In genomic region chr1:66258404-66259105, GRCh38 we compare ENCODE assay signal across 11 cellular contexts.
DNase-seq lines count a peak whose midpoint lies in the region; ATAC-seq, FAIRE-seq and TF ChIP-seq lines count a peak whose summit lies in the region.
"Had no signal": no experiment of that assay in that cellular context is flagged by ENCODE, and none has a peak within 500 bp of the region (broad histone marks: within the 10 kb centered on the region; RNA-seq: fewer than 3 reads in every experiment).

No MANE protein-coding gene starts in this region.

- no peaks in the 10 kb centered on the region for H3K79me2 ChIP-seq in mesendoderm (ENCODE audit: control insufficient read depth, insufficient read depth, low read length)

- H3K36me3 ChIP-seq in H7 (replicated peaks; ENCODE audit: control insufficient read depth, insufficient read depth, low read length) (no peaks in the 10 kb centered on the region), mesendoderm (ENCODE audit: control insufficient read depth, insufficient read depth, low read length) (no peaks in the 10 kb centered on the region), WERI-Rb-1 (no peaks in the 10 kb centered on the region)
- H3K36me3 ChIP-seq: thoracic aorta had no signal

- peak; percentile 94 for ATAC-seq in GM18858 (IDR thresholded peaks at IDR 0.05; ENCODE audit: unreplicated experiment)
- peak; percentile 74 for ATAC-seq in HG03520 (IDR thresholded peaks at IDR 0.05; ENCODE audit: unreplicated experiment)
- no peak for ATAC-seq in GM21576 (IDR thresholded peaks at IDR 0.05; ENCODE audit: unreplicated experiment)
- ATAC-seq: body of pancreas had no signal

- no peaks in the 10 kb centered on the region; the same call in 1 of the 2 replicates for H3K27me3 ChIP-seq in H7 (ENCODE audit: control insufficient read depth, insufficient read depth, low read length)
- no peaks in the 10 kb centered on the region for H3K27me3 ChIP-seq in mesendoderm (ENCODE audit: insufficient read depth, low read length, poor library complexity)
- no peaks in the 10 kb centered on the region for H3K27me3 ChIP-seq in WERI-Rb-1 (ENCODE audit: insufficient read depth, low read depth, severe bottlenecking)
- H3K27me3 ChIP-seq: body of pancreas had no signal

- WGBS in mesendoderm (ENCODE audit: extremely low coverage, insufficient coverage, low lambda C conversion rate) = no CpG with 5 or more reads among the region's 4 CpGs

- no peak overlapping the region for H3K4me3 ChIP-seq in H7 (ENCODE audit: insufficient read depth, low read depth, low read length)
- H3K4me3 ChIP-seq in mesendoderm (ENCODE audit: low read length) = no peak overlapping the region
- H3K4me3 ChIP-seq in WERI-Rb-1 (ENCODE audit: low read depth, low read length) = no peak overlapping the region
- H3K4me3 ChIP-seq: body of pancreas, thoracic aorta had no signal

- H3K56ac ChIP-seq in mesendoderm (ENCODE audit: low read length) = no peak overlapping the region

- DNase-seq in H7 = peak; percentile 17
- peak; percentile 56 for DNase-seq in mesendoderm
- DNase-seq in HTR-8/SVneo (ENCODE audit: insufficient read length, low spot score) = no peak
- no peak for DNase-seq in H4 (ENCODE audit: low spot score)
- no peak for DNase-seq in WERI-Rb-1
- DNase-seq: body of pancreas, DMS53 had no signal

- H3K4ac ChIP-seq in mesendoderm (ENCODE audit: low read depth, low read length) = peak overlapping the region; percentile 70

- no peak overlapping the region for H3K18ac ChIP-seq in mesendoderm (ENCODE audit: low read length)

- no peak overlapping the region for H4K5ac ChIP-seq in mesendoderm (ENCODE audit: low read length)

- H3K79me1 ChIP-seq in mesendoderm (ENCODE audit: low read length) = no peaks in the 10 kb centered on the region

- no peak overlapping the region for H2BK15ac ChIP-seq in mesendoderm (replicated peaks; ENCODE audit: low read depth)

- FAIRE-seq in HTR-8/SVneo (lab: Jason Lieb, UNC) = no peak

- H4K8ac ChIP-seq in mesendoderm (ENCODE audit: low read depth, low read length) = no peak overlapping the region

- H2BK5ac ChIP-seq in mesendoderm (ENCODE audit: low read length) = no peak overlapping the region

- H3K9ac ChIP-seq in mesendoderm (ENCODE audit: low read length) = no peak overlapping the region

- no peak overlapping the region for H2AK5ac ChIP-seq in mesendoderm (ENCODE audit: low read length)

- H3K4me1 ChIP-seq in mesendoderm (ENCODE audit: control insufficient read depth, low read depth, low read length) = no peaks in the 10 kb centered on the region
- H3K4me1 ChIP-seq: body of pancreas had no signal

- no peaks in the 10 kb centered on the region for H3K9me3 ChIP-seq in WERI-Rb-1 (ENCODE audit: severe bottlenecking)
- H3K9me3 ChIP-seq: body of pancreas, thoracic aorta had no signal

- H3K27ac ChIP-seq in mesendoderm (ENCODE audit: low read depth, low read length) = no peak overlapping the region
- H3K27ac ChIP-seq in WERI-Rb-1 = no peak overlapping the region
- H3K27ac ChIP-seq: body of pancreas, thoracic aorta had no signal

- H2BK120ac ChIP-seq in mesendoderm (ENCODE audit: low read depth, low read length) = no peak overlapping the region

- no peak for TF ChIP-seq CTCF in WERI-Rb-1 (IDR thresholded peaks at IDR 0.05; ENCODE audit: low read depth, low read length)

- no peak overlapping the region for H3K23ac ChIP-seq in mesendoderm (ENCODE audit: low read length)

- H3K4me2 ChIP-seq in mesendoderm (ENCODE audit: low read length) = no peak overlapping the region

Comparison
In these comparisons a context has a peak if more than half of its experiments do, and no peak if none do; other contexts are left out.
1. DNase-seq: peak in H7 (single experiment) and mesendoderm (single experiment); none in HTR-8/SVneo (single experiment), H4 (single experiment) and WERI-Rb-1 (single experiment).